ENCODE assay signal across 8 cellular contexts in the genomic region with DNA sequence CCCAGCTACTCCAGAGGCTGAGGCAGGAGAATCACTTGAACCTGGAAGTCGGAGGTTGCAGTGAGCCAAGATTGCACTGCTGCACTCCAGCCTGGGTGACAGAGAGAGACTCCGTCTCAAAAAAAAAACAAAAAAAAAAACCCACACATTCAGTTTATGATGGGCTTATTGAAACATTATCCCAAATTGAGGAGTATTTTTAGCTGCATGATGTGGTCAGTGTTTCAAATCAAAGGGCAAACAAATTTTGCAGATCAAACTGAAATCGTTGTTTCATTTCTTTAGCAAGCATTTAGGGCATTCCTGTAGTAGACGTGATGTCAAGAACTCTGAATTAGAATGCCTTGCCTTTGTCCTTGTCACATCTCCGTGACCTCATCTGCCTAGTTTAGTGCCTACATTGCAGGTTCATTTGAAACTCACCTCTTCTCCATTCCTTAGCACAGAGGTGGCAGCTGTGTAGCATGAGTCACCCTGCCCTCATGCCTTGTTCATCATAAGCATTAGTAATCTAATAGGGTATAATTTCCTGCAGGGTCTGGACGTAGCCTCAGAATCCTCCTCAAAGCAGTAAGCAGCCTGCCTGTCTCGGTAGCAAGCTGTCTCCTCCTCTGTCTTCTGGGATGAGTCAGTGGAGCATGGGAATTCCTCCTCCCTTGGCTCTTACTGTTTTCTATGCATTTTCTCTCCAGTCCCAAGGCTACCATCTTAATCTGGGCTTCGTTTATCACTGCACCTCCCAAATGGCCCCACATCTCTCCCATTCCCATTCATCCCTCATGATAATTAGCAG.
DNase-seq lines count a peak whose midpoint lies in the region; ATAC-seq and TF ChIP-seq lines count a peak whose summit lies in the region.

No MANE protein-coding gene starts in this region.

- TF ChIP-seq CTCF in AG10803 (conservative IDR thresholded peaks at IDR 0.05; ENCODE audit: low read length) = no peak

- no peaks in the 10 kb centered on the region for H3K9me3 Mint-ChIP-seq in activated naive CD4-positive, alpha-beta T cell treated with anti-CD3 and anti-CD28 coated beads, Interleukin-2, amount 10 ng/mL, durations not matched to agents 7 days and 5 days

- H3K4me3 ChIP-seq in AG10803 (ENCODE audit: low read length) = no peak overlapping the region

- H3K4me3 Mint-ChIP-seq in activated naive CD4-positive, alpha-beta T cell treated with anti-CD3 and anti-CD28 coated beads, Interleukin-2, amount 10 ng/mL, durations not matched to agents 7 days and 5 days = no peak overlapping the region

- ATAC-seq in HG02759 (IDR thresholded peaks at IDR 0.05; ENCODE audit: unreplicated experiment) = no peak

- H3K4me1 Mint-ChIP-seq in activated naive CD4-positive, alpha-beta T cell treated with anti-CD3 and anti-CD28 coated beads, Interleukin-2, amount 10 ng/mL, durations not matched to agents 7 days and 5 days = peaks cover 34% of the 10 kb centered on the region

- peak overlapping the region; percentile 88 for H3K27ac Mint-ChIP-seq in activated naive CD4-positive, alpha-beta T cell treated with anti-CD3 and anti-CD28 coated beads, Interleukin-2, amount 10 ng/mL, durations not matched to agents 7 days and 5 days

- TF ChIP-seq EP300 in Ishikawa (IDR thresholded peaks at IDR 0.05; ENCODE audit: borderline replicate concordance) = peak; percentile 41; the same call in 1 of the 2 replicates

- CTCF ChIA-PET in activated naive CD4-positive, alpha-beta T cell treated with anti-CD3 and anti-CD28 coated beads, Interleukin-2, amount 10 ng/mL, durations not matched to agents 7 days and 5 days (lab: Charles Lee) = interaction anchor here (1.1 to 2.2 kb wide), 2 partner anchors 191 to 194 kb away, joined by 3 to 8 read pairs; no protein-coding TSS in a partner anchor

- no peak for TF ChIP-seq RAD21 in Ishikawa (IDR thresholded peaks at IDR 0.05; ENCODE audit: low read depth)

- peaks cover 53% of the 10 kb centered on the region for H3K36me3 Mint-ChIP-seq in activated naive CD4-positive, alpha-beta T cell treated with anti-CD3 and anti-CD28 coated beads, Interleukin-2, amount 10 ng/mL, durations not matched to agents 7 days and 5 days

- DNase-seq in AG10803 (ENCODE audit: low read depth) (peak; percentile 79), myocyte (ENCODE audit: low read depth) (peak; percentile 78), NOMO-1 treated with dmso at 0.1 percent for 144 hours (lab: John Stamatoyannopoulos, UW; ENCODE audit: unreplicated experiment) (no peak), NAMALWA (ENCODE audit: low spot score) (no peak), OCI-M2 (lab: John Stamatoyannopoulos, UW; ENCODE audit: unreplicated experiment) (no peak)
- no peak for DNase-seq in activated naive CD4-positive, alpha-beta T cell treated with anti-CD3 and anti-CD28 coated beads, Interleukin-2, amount 10 ng/mL, durations not matched to agents 7 days and 5 days

- H3K27me3 Mint-ChIP-seq in activated naive CD4-positive, alpha-beta T cell treated with anti-CD3 and anti-CD28 coated beads, Interleukin-2, amount 10 ng/mL, durations not matched to agents 7 days and 5 days = no peaks in the 10 kb centered on the region

TF ChIP-seq in Ishikawa, 13 proteins besides CTCF, POLR2A, EP300 and RAD21:
- TF ChIP-seq TCF12 (IDR thresholded peaks at IDR 0.05; ENCODE audit: low read depth) (0 out of 2 replicates have a peak, but pooled peaks have one; percentile 26), ZBTB7A (IDR thresholded peaks at IDR 0.05; ENCODE audit: low read depth) (no peak)

Comparison
In these comparisons a context has a peak if more than half of its experiments do, and no peak if none do; other contexts are left out.
1. DNase-seq: peak in AG10803 (single experiment) and myocyte (single experiment); none in activated naive CD4-positive, alpha-beta T cell treated with anti-CD3 and anti-CD28 coated beads, Interleukin-2, amount 10 ng/mL, durations not matched to agents 7 days and 5 days (single experiment), NOMO-1 treated with dmso at 0.1 percent for 144 hours (single experiment), NAMALWA (single experiment) and OCI-M2 (single experiment).